ENCODE assay signal across 1 cellular context in genomic region chr22:22902247-22902962, GRCh38.
TF ChIP-seq lines count a peak whose summit lies in the region.

No MANE protein-coding gene starts in this region.

TF ChIP-seq in HepG2, 621 proteins besides CTCF, POLR2A, EP300 and RAD21:
- TF ChIP-seq ZZZ3 (CRISPR knock-in tag; IDR thresholded peaks at IDR 0.05; ENCODE audit: borderline replicate concordance) (no peak), FOSL1 (CRISPR knock-in tag; IDR thresholded peaks at IDR 0.05; ENCODE audit: borderline replicate concordance) (peak; percentile 7; the same call in 1 of the 2 replicates), NFE2L2 (IDR thresholded peaks at IDR 0.05; ENCODE audit: low read length) (0 out of 2 replicates have a peak, but pooled peaks have one; percentile 24)
